In genomic region chr3:182644800-182645433, GRCh38 we compare ENCODE assay signal across 1 cellular context.
TF ChIP-seq lines count a peak whose summit lies in the region.

No MANE protein-coding gene starts in this region.

TF ChIP-seq in GM23338, 12 proteins besides CTCF, POLR2A, EP300 and RAD21 (continued from another document):
- TF ChIP-seq ZNF462 (CRISPR knock-in tag; IDR thresholded peaks at IDR 0.05), result no peak
- TF ChIP-seq JUNB (IDR thresholded peaks at IDR 0.05; ENCODE audit: unreplicated experiment), result no peak
- TF ChIP-seq ETS1 (IDR thresholded peaks at IDR 0.05), result no peak
